14 cellular contexts compared by ENCODE assay signal in genomic region chr19:38434549-38435051, GRCh38. TPM values are rescaled to one million over a fixed set of nuclear protein-coding genes. Genes with fewer than 3 reads are reported as not detected.
DNase-seq lines count a peak whose midpoint lies in the region; ATAC-seq and TF ChIP-seq lines count a peak whose summit lies in the region.
"Had no signal": no experiment of that assay in that cellular context is flagged by ENCODE, and none has a peak within 500 bp of the region (broad histone marks: within the 10 kb centered on the region; RNA-seq: fewer than 3 reads in every experiment).

No MANE protein-coding gene starts in this region.

- H3K4me1 ChIP-seq in iPS-18a (ENCODE audit: control insufficient read depth, low read depth, low read length), result peaks cover 12% of the 10 kb centered on the region

- peak overlapping the region; percentile 90 for H3K27ac Mint-ChIP-seq in WTC11

- H3K9me3 ChIP-seq in iPS-18a (ENCODE audit: control insufficient read depth, low read depth, low read length), result no peaks in the 10 kb centered on the region

- H3K27me3 Mint-ChIP-seq in WTC11 (ENCODE audit: low read depth), result peaks cover 2% of the 10 kb centered on the region; the same call in 1 of the 2 replicates

- H3K36me3 Mint-ChIP-seq in WTC11, result peaks cover 3% of the 10 kb centered on the region; the same call in 1 of the 2 replicates

- H3K27ac ChIP-seq in iPS-18a (ENCODE audit: low read length), result peak overlapping the region; percentile 63
- H3K27ac ChIP-seq: 22Rv1 had no signal

- ATAC-seq in WTC11, result peak; percentile 78
- peak; percentile 76 for ATAC-seq in sciatic nerve
- no peak for ATAC-seq in HG03378 (IDR thresholded peaks at IDR 0.05; ENCODE audit: unreplicated experiment)
- no peak for ATAC-seq in HG02571 (IDR thresholded peaks at IDR 0.05; ENCODE audit: unreplicated experiment)

- H3K9me3 Mint-ChIP-seq in WTC11, result no peaks in the 10 kb centered on the region

- H3K27me3 ChIP-seq in iPS-18a (ENCODE audit: control insufficient read depth, insufficient read depth, low read length), result no peaks in the 10 kb centered on the region

- peak overlapping the region; percentile 84 for H3K4me3 Mint-ChIP-seq in WTC11

- peak overlapping the region; percentile 88 for H3K4me3 ChIP-seq in iPS-18a (ENCODE audit: low read length)
- H3K4me3 ChIP-seq: smooth muscle cell had no signal

- no peaks in the 10 kb centered on the region for H3K36me3 ChIP-seq in iPS-18a (ENCODE audit: control insufficient read depth, low read depth, low read length)

- CTCF ChIA-PET in WTC11 (lab: Charles Lee), result interaction anchor here (0.6 to 2.5 kb wide), 11 partner anchors 9 to 561 kb away, joined by 3 to 42 read pairs (median 4); partner anchors contain the start of genes FAM98C, GGN and RASGRP4

- no peak for TF ChIP-seq CTCF in WTC11 (IDR thresholded peaks at IDR 0.05)

- intact Hi-C loops in sciatic nerve (cut with DNase I), result no loop called here

- peaks cover 29% of the 10 kb centered on the region for H3K4me1 Mint-ChIP-seq in WTC11

- peak overlapping the region; percentile 48 for H3K9ac ChIP-seq in iPS-18a (ENCODE audit: low read length)

- DNase-seq in DMS 273 (lab: John Stamatoyannopoulos, UW; ENCODE audit: unreplicated experiment) (peak; percentile 51), DMS 273 treated with DMSO at 0.1 percent for 48 hours (lab: John Stamatoyannopoulos, UW) (no peak), WTC11 (ENCODE audit: low spot score) (peak; percentile 94), sciatic nerve (ENCODE audit: low spot score) (no peak), T-helper 9 cell (no peak)
- DNase-seq: DMS53, mammary epithelial cell, NCI-H2029, OCI-M1 had no signal

- POLR2A ChIA-PET in WTC11 (lab: Charles Lee), result interaction anchor here (0.6 to 1.6 kb wide), 7 partner anchors 9 to 232 kb away, joined by 3 to 14 read pairs (median 3); partner anchors contain the start of genes EIF3K, FAM98C and PSMD8

TF ChIP-seq in WTC11, 78 proteins besides CTCF, POLR2A, EP300 and RAD21 (continues in another document):
- TF ChIP-seq ZSCAN18 (CRISPR knock-in tag; IDR thresholded peaks at IDR 0.05) (no peak), ZMAT4 (CRISPR knock-in tag; IDR thresholded peaks at IDR 0.05) (no peak), ZNF671 (CRISPR knock-in tag; IDR thresholded peaks at IDR 0.05) (no peak), FOXK1 (CRISPR knock-in tag; IDR thresholded peaks at IDR 0.05) (peak; percentile 72; the same call in 1 of the 2 replicates), SMAD4 (CRISPR knock-in tag; IDR thresholded peaks at IDR 0.05) (no peak), TCF7 (CRISPR knock-in tag; IDR thresholded peaks at IDR 0.05; ENCODE audit: low read depth) (no peak), PRDM15 (CRISPR knock-in tag; IDR thresholded peaks at IDR 0.05) (no peak), PREB (CRISPR knock-in tag; IDR thresholded peaks at IDR 0.05; ENCODE audit: borderline replicate concordance) (no peak), ZBTB43 (CRISPR knock-in tag; IDR thresholded peaks at IDR 0.05) (no peak), AR (CRISPR knock-in tag; IDR thresholded peaks at IDR 0.05) (no peak), PRRX2 (CRISPR knock-in tag; IDR thresholded peaks at IDR 0.05) (no peak), ZBTB21 (CRISPR knock-in tag; IDR thresholded peaks at IDR 0.05; ENCODE audit: borderline replicate concordance) (no peak)

RNA-seq across cellular contexts. Expression of gene RYR1, which starts 1.1 kb away (rescaled TPM):
- total RNA-seq in WTC11 (2021) (19.8 to 24.2 TPM (median 21.1 TPM) in 3 replicates), sciatic nerve (14.4 TPM)

RNA-seq across cellular contexts. Expression of gene RASGRP4, which starts 8.6 kb away (rescaled TPM):
- total RNA-seq in WTC11 (2021) (2.5 to 4.1 TPM (median 3.4 TPM) in 3 replicates), sciatic nerve (7.0 TPM)
- total RNA-seq: mammary epithelial cell, smooth muscle cell had no signal

RNA-seq across cellular contexts. Expression of gene FAM98C, which starts 31.7 kb away (rescaled TPM):
- 9.7 to 12.2 TPM (median 10.2 TPM) in 3 replicates for total RNA-seq in WTC11 (2021)
- 24.8 TPM for total RNA-seq in sciatic nerve

RNA-seq across cellular contexts. Expression of gene SPRED3, which starts 46.1 kb away (rescaled TPM):
- total RNA-seq in WTC11 (2021) (5.2 to 7.3 TPM (median 7.2 TPM) in 3 replicates), sciatic nerve (2.3 TPM)

RNA-seq across cellular contexts. Expression of gene GGN, which starts 46.8 kb away (rescaled TPM):
- 2.4 to 3.1 TPM (median 2.7 TPM) in 3 replicates for total RNA-seq in WTC11 (2021)
- total RNA-seq in sciatic nerve, result 0.31 TPM

Comparison
In these comparisons a context has a peak if more than half of its experiments do, and no peak if none do; other contexts are left out.
1. DNase-seq: peak in DMS 273 (single experiment) and WTC11 (single experiment); none in DMS 273 treated with DMSO at 0.1 percent for 48 hours (single experiment), sciatic nerve (single experiment) and T-helper 9 cell (single experiment).
2. ATAC-seq: peak in WTC11 (single experiment) and sciatic nerve (single experiment); none in HG03378 (single experiment) and HG02571 (single experiment).